ENCODE assay signal across 17 cellular contexts in the genomic region with DNA sequence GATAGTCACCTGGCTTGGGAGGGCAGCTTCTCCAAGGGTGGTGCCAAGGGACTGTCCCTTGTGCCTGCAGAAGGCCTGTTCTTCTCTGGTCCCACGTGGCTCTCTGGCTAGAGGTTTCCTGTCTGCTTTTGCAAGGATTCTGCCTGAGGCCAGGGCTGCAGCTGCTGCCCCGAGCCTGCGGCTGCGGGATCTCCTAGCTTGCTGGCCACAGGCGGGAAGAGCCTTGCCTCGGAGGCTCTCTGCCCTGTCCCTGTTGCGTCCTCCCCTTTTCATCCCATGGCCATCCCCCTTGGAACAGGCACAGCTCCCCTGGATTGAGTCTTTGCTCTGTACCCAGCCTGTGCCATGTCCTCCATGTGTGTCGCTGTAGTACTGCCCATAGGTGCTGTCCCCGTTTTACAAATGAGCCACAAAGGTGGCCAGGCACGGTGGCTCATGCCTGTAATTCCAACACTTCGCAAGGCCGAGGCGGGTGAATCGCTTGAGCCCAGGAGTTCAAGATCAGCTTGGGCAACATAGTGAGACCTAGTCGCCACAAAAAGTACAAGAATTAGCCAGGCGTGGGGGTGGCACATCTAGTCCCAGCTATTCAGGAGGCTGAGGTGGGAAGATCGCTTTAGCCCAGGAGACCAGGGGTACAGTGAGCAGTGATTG. TPM values are rescaled to one million over a fixed set of nuclear protein-coding genes. Genes with fewer than 3 reads are reported as not detected.
DNase-seq lines count a peak whose midpoint lies in the region; ATAC-seq and TF ChIP-seq lines count a peak whose summit lies in the region.
"Had no signal": no experiment of that assay in that cellular context is flagged by ENCODE, and none has a peak within 500 bp of the region (broad histone marks: within the 10 kb centered on the region; RNA-seq: fewer than 3 reads in every experiment).

No MANE protein-coding gene starts in this region.

- WGBS in mesenchymal stem cell: 93% methylated on average over 17 of the region's 17 CpGs

- H3K27me3 Mint-ChIP-seq in WTC11 (ENCODE audit: low read depth): no peaks in the 10 kb centered on the region

- H3K27ac ChIP-seq in mesenchymal stem cell (ENCODE audit: low read length, poor library complexity, severe bottlenecking): no peak overlapping the region

- no peak overlapping the region for H3K4me3 Mint-ChIP-seq in WTC11
- no peak overlapping the region for H3K4me3 Mint-ChIP-seq in stimulated activated effector memory CD8-positive, alpha-beta T cell treated with anti-CD3 and anti-CD28 coated beads, Interleukin-12 subunit alpha, Interleukin-12 subunit beta, amount 100 ng/mL, for 72 hours
- H3K4me3 Mint-ChIP-seq: HFFc6 had no signal

- peak overlapping the region; percentile 86 to 91 for H3K27ac Mint-ChIP-seq in activated naive CD4-positive, alpha-beta T cell treated with anti-CD3 and anti-CD28 coated beads, Interleukin-2, amount 50 U/mL, for 72 hours
- H3K27ac Mint-ChIP-seq in WTC11: peak overlapping the region; percentile 19
- peak overlapping the region; percentile 73 for H3K27ac Mint-ChIP-seq in stimulated activated effector memory CD8-positive, alpha-beta T cell treated with anti-CD3 and anti-CD28 coated beads, Interleukin-12 subunit alpha, Interleukin-12 subunit beta, amount 100 ng/mL, for 72 hours
- H3K27ac Mint-ChIP-seq: HFFc6 had no signal

- CTCF ChIA-PET in WTC11 (lab: Charles Lee): interaction anchor here (0.8 to 1.9 kb wide), 3 partner anchors 20 to 28 kb away, joined by 3 to 5 read pairs (median 3); no protein-coding TSS in a partner anchor

- no peak for TF ChIP-seq CTCF in WTC11 (IDR thresholded peaks at IDR 0.05)

- H3K4me1 Mint-ChIP-seq in WTC11: peaks cover 10% of the 10 kb centered on the region
- H3K4me1 Mint-ChIP-seq in stimulated activated effector memory CD8-positive, alpha-beta T cell treated with anti-CD3 and anti-CD28 coated beads, Interleukin-12 subunit alpha, Interleukin-12 subunit beta, amount 100 ng/mL, for 72 hours: no peaks in the 10 kb centered on the region

- H3K9ac ChIP-seq in mesenchymal stem cell (ENCODE audit: low read length): no peak overlapping the region
- H3K9ac ChIP-seq: BLaER1 had no signal

- H3K4me2 ChIP-seq in mesenchymal stem cell (ENCODE audit: low read length, poor library complexity, severe bottlenecking): no peak overlapping the region
- H3K4me2 ChIP-seq: BLaER1 had no signal

- no peak for ATAC-seq in activated naive CD4-positive, alpha-beta T cell treated with anti-CD3 and anti-CD28 coated beads, Interleukin-2, amount 50 U/mL, for 72 hours
- ATAC-seq in WTC11: no peak
- no peak for ATAC-seq in stimulated activated effector memory CD8-positive, alpha-beta T cell treated with anti-CD3 and anti-CD28 coated beads, Interleukin-12 subunit alpha, Interleukin-12 subunit beta, amount 100 ng/mL, for 72 hours
- ATAC-seq: GM12878, HepG2, PC-3 had no signal

- H2BK12ac ChIP-seq in mesenchymal stem cell (ENCODE audit: low read length in 2 of 2): no peak overlapping the region

- H2AFZ ChIP-seq in mesenchymal stem cell (ENCODE audit: low read depth, low read length): no peak overlapping the region

- POLR2A ChIA-PET in WTC11 (lab: Charles Lee): no interaction called here

- no peak overlapping the region for H4K91ac ChIP-seq in mesenchymal stem cell (ENCODE audit: low read length)

- H3K18ac ChIP-seq in mesenchymal stem cell (ENCODE audit: low read depth in 1 of 2, low read length in 2 of 2): no peak overlapping the region

- H3K4ac ChIP-seq in mesenchymal stem cell (ENCODE audit: low read depth in 1 of 2, low read length in 2 of 2): no peak overlapping the region

- H3K9me3 ChIP-seq in mesenchymal stem cell (ENCODE audit: control insufficient read depth, low read length): no peaks in the 10 kb centered on the region
- H3K9me3 ChIP-seq: BLaER1 had no signal

- peaks cover 8% of the 10 kb centered on the region for H3K4me1 ChIP-seq in mesenchymal stem cell (ENCODE audit: control insufficient read depth, insufficient read depth, low read depth, low read length)
- H3K4me1 ChIP-seq: BLaER1 had no signal

- H3K9me3 Mint-ChIP-seq in activated naive CD4-positive, alpha-beta T cell treated with anti-CD3 and anti-CD28 coated beads, Interleukin-2, amount 50 U/mL, for 72 hours: no peaks in the 10 kb centered on the region
- peaks cover 7% of the 10 kb centered on the region for H3K9me3 Mint-ChIP-seq in WTC11
- no peaks in the 10 kb centered on the region for H3K9me3 Mint-ChIP-seq in stimulated activated effector memory CD8-positive, alpha-beta T cell treated with anti-CD3 and anti-CD28 coated beads, Interleukin-12 subunit alpha, Interleukin-12 subunit beta, amount 100 ng/mL, for 72 hours
- H3K9me3 Mint-ChIP-seq: HFFc6 had no signal

- H3K27me3 ChIP-seq in mesenchymal stem cell (ENCODE audit: control insufficient read depth in 1 of 2, insufficient read depth in 1 of 2, low read length in 2 of 2): no peaks in the 10 kb centered on the region
- H3K27me3 ChIP-seq: BLaER1 had no signal

- H4K8ac ChIP-seq in mesenchymal stem cell (ENCODE audit: low read length): no peak overlapping the region

- DNase-seq in activated naive CD4-positive, alpha-beta T cell treated with anti-CD3 and anti-CD28 coated beads, Interleukin-2, amount 50 U/mL, for 72 hours (ENCODE audit: low spot score in 2 of 2): no peak
- DNase-seq in activated naive CD4-positive, alpha-beta T cell (lab: John Stamatoyannopoulos, UW): no peak
- DNase-seq in WTC11 (ENCODE audit: low spot score): no peak
- no peak for DNase-seq in mesenchymal stem cell
- no peak for DNase-seq in stimulated activated effector memory CD8-positive, alpha-beta T cell treated with anti-CD3 and anti-CD28 coated beads, Interleukin-12 subunit alpha, Interleukin-12 subunit beta, amount 100 ng/mL, for 72 hours (ENCODE audit: low spot score in 2 of 2)
- no peak for DNase-seq in NCI-H526 treated with DMSO at 0.1 percent for 48 hours (lab: John Stamatoyannopoulos, UW)
- DNase-seq in NCI-H1105 treated with DMSO at 0.1 percent for 48 hours (lab: John Stamatoyannopoulos, UW): no peak
- DNase-seq in SHP77 (lab: John Stamatoyannopoulos, UW): no peak
- DNase-seq: GDM1, HFFc6, Kasumi-1, NCI-H187, NCI-H748 treated with DMSO at 0.1 percent for 48 hours, PC-3 had no signal

- H2BK120ac ChIP-seq in mesenchymal stem cell (ENCODE audit: low read depth, low read length): no peak overlapping the region

- H2BK5ac ChIP-seq in mesenchymal stem cell (ENCODE audit: low read depth, low read length, poor library complexity, severe bottlenecking): no peak overlapping the region

- no peak overlapping the region for H3K4me3 ChIP-seq in mesenchymal stem cell (ENCODE audit: insufficient read depth in 1 of 2, low read depth in 1 of 2, low read length in 2 of 2)
- H3K4me3 ChIP-seq: BLaER1, GM12878 had no signal

- H3K23ac ChIP-seq in mesenchymal stem cell (ENCODE audit: low read length in 2 of 2): no peak overlapping the region

- H2BK15ac ChIP-seq in mesenchymal stem cell (ENCODE audit: low read depth, poor library complexity, severe bottlenecking): peak overlapping the region; percentile 21

- no peak overlapping the region for H2AK5ac ChIP-seq in mesenchymal stem cell (ENCODE audit: low read length, severe bottlenecking)

- H3K36me3 ChIP-seq in mesenchymal stem cell (ENCODE audit: control insufficient read depth in 1 of 2, insufficient read depth in 2 of 2, low read depth in 1 of 2, low read length in 2 of 2): peaks cover 87 to 99% of the 10 kb centered on the region in 2 experiments

- H3K79me1 ChIP-seq in mesenchymal stem cell (replicated peaks; ENCODE audit: low read length, poor library complexity, severe bottlenecking): peaks cover 61% of the 10 kb centered on the region

- H3K14ac ChIP-seq in mesenchymal stem cell (ENCODE audit: low read length in 2 of 2): no peak overlapping the region

- H3K36me3 Mint-ChIP-seq in activated naive CD4-positive, alpha-beta T cell treated with anti-CD3 and anti-CD28 coated beads, Interleukin-2, amount 50 U/mL, for 72 hours: peaks cover 0 to 6% of the 10 kb centered on the region in 2 donors
- peaks cover 63% of the 10 kb centered on the region for H3K36me3 Mint-ChIP-seq in WTC11
- peaks cover 81% of the 10 kb centered on the region for H3K36me3 Mint-ChIP-seq in stimulated activated effector memory CD8-positive, alpha-beta T cell treated with anti-CD3 and anti-CD28 coated beads, Interleukin-12 subunit alpha, Interleukin-12 subunit beta, amount 100 ng/mL, for 72 hours

TF ChIP-seq in WTC11, 78 proteins besides CTCF, POLR2A, EP300 and RAD21:
- TF ChIP-seq GRHL2 (CRISPR knock-in tag; IDR thresholded peaks at IDR 0.05; ENCODE audit: insufficient replicate concordance, severe bottlenecking): no peak

RNA-seq across cellular contexts. Expression of a gene that starts 9.1 kb away (rescaled TPM):
- 100 to 1,000 TPM; 135 to 202 TPM for total RNA-seq in activated naive CD4-positive, alpha-beta T cell treated with anti-CD3 and anti-CD28 coated beads, Interleukin-2, amount 50 U/mL, for 72 hours
- total RNA-seq in WTC11 (2021): 149 to 165 TPM (median 154 TPM) in 3 replicates
- polyA plus RNA-seq in mesenchymal stem cell (2013, experiment 1 of 2): 73.1 TPM
- polyA plus RNA-seq in mesenchymal stem cell (2013, experiment 2 of 2): 76.3 TPM

RNA-seq across cellular contexts. Expression of a gene that starts 9.2 kb away (rescaled TPM):
- 10 to 100 TPM; 69.6 to 93.4 TPM for total RNA-seq in activated naive CD4-positive, alpha-beta T cell treated with anti-CD3 and anti-CD28 coated beads, Interleukin-2, amount 50 U/mL, for 72 hours
- total RNA-seq in WTC11 (2021): 139 to 146 TPM (median 140 TPM) in 3 replicates
- polyA plus RNA-seq in mesenchymal stem cell (2013, experiment 1 of 2): 20.5 TPM
- polyA plus RNA-seq in mesenchymal stem cell (2013, experiment 2 of 2): 20.9 TPM

RNA-seq across cellular contexts. Expression of a gene that starts 14.6 kb away (rescaled TPM):
- total RNA-seq in activated naive CD4-positive, alpha-beta T cell treated with anti-CD3 and anti-CD28 coated beads, Interleukin-2, amount 50 U/mL, for 72 hours: 10 to 100 TPM; 49.8 to 57.4 TPM
- total RNA-seq in WTC11 (2021): 103 to 109 TPM (median 105 TPM) in 3 replicates
- polyA plus RNA-seq in mesenchymal stem cell (2013, experiment 1 of 2): 43.0 TPM
- polyA plus RNA-seq in mesenchymal stem cell (2013, experiment 2 of 2): 38.9 TPM

RNA-seq across cellular contexts. Expression of a gene that starts 16.6 kb away (rescaled TPM):
- total RNA-seq in activated naive CD4-positive, alpha-beta T cell treated with anti-CD3 and anti-CD28 coated beads, Interleukin-2, amount 50 U/mL, for 72 hours: 10 to 100 TPM in 1 of 2 donors, 1 to 10 TPM in 1; 6.0 to 12.9 TPM
- total RNA-seq in WTC11 (2021): 11.4 to 17.9 TPM (median 15.7 TPM) in 3 replicates
- polyA plus RNA-seq in mesenchymal stem cell (2013, experiment 1 of 2): 129 TPM
- 134 TPM for polyA plus RNA-seq in mesenchymal stem cell (2013, experiment 2 of 2)

RNA-seq across cellular contexts. Expression of a gene that starts 20.5 kb away (rescaled TPM):
- 100 to 1,000 TPM; 248 to 309 TPM for total RNA-seq in activated naive CD4-positive, alpha-beta T cell treated with anti-CD3 and anti-CD28 coated beads, Interleukin-2, amount 50 U/mL, for 72 hours
- total RNA-seq in WTC11 (2021): 500 to 527 TPM (median 518 TPM) in 3 replicates
- 111 TPM for polyA plus RNA-seq in mesenchymal stem cell (2013, experiment 1 of 2)
- 103 TPM for polyA plus RNA-seq in mesenchymal stem cell (2013, experiment 2 of 2)

Comparison
In these comparisons a context has a peak if more than half of its experiments do, and no peak if none do; other contexts are left out.
1. H3K27ac Mint-ChIP-seq: peak in every context shown above with its lines; median percentile 88 in activated naive CD4-positive, alpha-beta T cell treated with anti-CD3 and anti-CD28 coated beads, Interleukin-2, amount 50 U/mL, for 72 hours; 73 in stimulated activated effector memory CD8-positive, alpha-beta T cell treated with anti-CD3 and anti-CD28 coated beads, Interleukin-12 subunit alpha, Interleukin-12 subunit beta, amount 100 ng/mL, for 72 hours; 19 in WTC11.